Comparison of ENCODE assay signal across 23 cellular contexts in genomic region chr12:110998165-110998564, GRCh38. TPM values are rescaled to one million over a fixed set of nuclear protein-coding genes. Genes with fewer than 3 reads are reported as not detected.
"Had no signal": no experiment of that assay in that cellular context is flagged by ENCODE, and none has a peak within 500 bp of the region (broad histone marks: within the 10 kb centered on the region; RNA-seq: fewer than 3 reads in every experiment).

No MANE protein-coding gene starts in this region.

- H3K4me2 ChIP-seq: neural progenitor cell had no signal

- H3K4me1 Mint-ChIP-seq: brain; naive thymus-derived CD4-positive, alpha-beta T cell; neural progenitor cell had no signal

- H3K27me3 ChIP-seq: colonic mucosa, heart right ventricle, neural progenitor cell, tibial nerve had no signal

- H2AFZ ChIP-seq: neural progenitor cell had no signal

- H3K36me3 Mint-ChIP-seq: brain, neural progenitor cell had no signal

- H3K4me3 ChIP-seq: colonic mucosa, heart right ventricle, neural progenitor cell, psoas muscle, skin epidermis, tibial nerve had no signal

- H3K4me3 Mint-ChIP-seq: activated naive CD4-positive, alpha-beta T cell treated with anti-CD3 and anti-CD28 coated beads for 36 hours; activated T-cell treated with anti-CD3 and anti-CD28 coated beads, Interleukin-2, amount 50 U/mL, for 4 hours; brain; naive thymus-derived CD4-positive, alpha-beta T cell; neural progenitor cell; stimulated activated naive CD8-positive, alpha-beta T cell treated with anti-CD3 and anti-CD28 coated beads, Interleukin-15, Interleukin-2, amounts not matched to agents 100 ng/mL and 50 ng/mL, for 24 hours had no signal

- H3K36me3 ChIP-seq: colonic mucosa, heart right ventricle, neural progenitor cell, tibial nerve had no signal

- H3K27ac ChIP-seq: colonic mucosa, heart right ventricle, neural progenitor cell, psoas muscle, skin epidermis, tibial nerve, VCaP had no signal

- H3K9ac ChIP-seq: neural progenitor cell had no signal

- H3K27me3 Mint-ChIP-seq: stimulated activated naive CD8-positive, alpha-beta T cell treated with anti-CD3 and anti-CD28 coated beads, Interleukin-15, Interleukin-2, amounts not matched to agents 100 ng/mL and 50 ng/mL, for 24 hours had no signal

- H3K27ac Mint-ChIP-seq: activated naive CD4-positive, alpha-beta T cell treated with anti-CD3 and anti-CD28 coated beads for 36 hours; brain; naive thymus-derived CD4-positive, alpha-beta T cell; neural progenitor cell; stimulated activated naive CD8-positive, alpha-beta T cell treated with anti-CD3 and anti-CD28 coated beads, Interleukin-15, Interleukin-2, amounts not matched to agents 100 ng/mL and 50 ng/mL, for 24 hours had no signal

- H3K4me1 ChIP-seq: colonic mucosa, neural progenitor cell, tibial nerve had no signal

- DNase-seq: activated CD4-positive, alpha-beta T cell treated with anti-CD3 and anti-CD28 coated beads, Interleukin-2, amount 50 U/mL, for 1 hour; activated CD4-positive, CD25-positive, alpha-beta regulatory T cell treated with anti-CD3 and anti-CD28 coated beads, Interleukin-2, amount 50 U/mL, for 72 hours; activated CD8-positive, alpha-beta memory T cell treated with anti-CD3 and anti-CD28 coated beads, Interleukin-2, amount 50 U/mL, for 4 hours; activated naive CD4-positive, alpha-beta T cell treated with anti-CD3 and anti-CD28 coated beads for 36 hours; activated T-cell treated with anti-CD3 and anti-CD28 coated beads, Interleukin-2, amount 50 U/mL, for 4 hours; colonic mucosa; heart right ventricle; left ventricle myocardium superior; mesendoderm; naive thymus-derived CD4-positive, alpha-beta T cell; psoas muscle; right cardiac atrium; stimulated activated CD4-positive, alpha-beta T cell treated with anti-CD3 and anti-CD28 coated beads, Interleukin-15, amount 100 ng/mL, for 24 hours; stimulated activated CD4-positive, alpha-beta T cell treated with anti-CD3 and anti-CD28 coated beads, Interleukin-2, amount 100 ng/mL, for 48 hours had no signal

- H3K9me3 ChIP-seq: colonic mucosa had no signal

RNA-seq across cellular contexts. Expression of gene CUX2, which starts 35.8 kb away (rescaled TPM):
- total RNA-seq: activated T-cell treated with anti-CD3 and anti-CD28 coated beads, Interleukin-2, amount 50 U/mL, for 4 hours; epithelial cell of proximal tubule; kidney epithelial cell; left ventricle myocardium superior; osteoblast; right cardiac atrium had no signal
- polyA plus RNA-seq: heart right ventricle, right cardiac atrium had no signal
